1 cellular context compared by ENCODE assay signal in the genomic region with DNA sequence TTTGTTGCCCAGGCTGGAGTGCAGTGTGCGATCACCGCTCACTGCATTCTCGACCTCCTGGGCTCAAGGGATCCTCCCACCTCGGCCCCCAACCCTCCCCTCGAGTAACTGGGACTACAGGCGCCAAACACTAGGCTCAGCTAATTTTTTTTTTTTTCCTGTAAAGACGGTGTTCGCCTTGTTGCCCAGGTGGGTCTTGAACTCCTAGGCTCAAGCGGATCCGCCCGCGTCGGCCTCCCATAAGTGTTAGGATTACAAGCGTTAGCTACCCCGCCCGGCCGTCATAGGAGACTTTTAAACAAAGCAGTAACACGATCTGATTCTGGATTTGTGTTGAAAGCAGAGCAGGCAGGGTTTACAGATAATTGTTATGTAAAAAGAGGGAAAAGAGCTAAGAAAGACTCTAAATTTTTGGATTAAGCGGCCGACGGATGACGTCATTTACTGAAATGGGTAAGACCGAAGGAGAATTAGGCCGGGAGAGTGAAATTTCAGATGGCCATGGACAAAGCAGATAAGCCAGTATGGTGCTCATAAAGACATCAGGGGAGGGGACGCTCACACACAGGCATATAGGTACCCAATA.
A peak's percentile ranks its signal among the peaks of the same experiment; 100 is the strongest.
TF ChIP-seq lines count a peak whose summit lies in the region.

No MANE protein-coding gene starts in this region.

TF ChIP-seq in K562, 482 proteins besides CTCF, POLR2A, EP300 and RAD21 (continued from another document):
- no peak for TF ChIP-seq ARID3A (IDR thresholded peaks at IDR 0.05; ENCODE audit: borderline replicate concordance, low read depth, low read length)
- no peak for TF ChIP-seq HDAC1 (IDR thresholded peaks at IDR 0.05)
- TF ChIP-seq JUND (IDR thresholded peaks at IDR 0.05; ENCODE audit: borderline replicate concordance, low read depth, low read length) = peak; percentile 97
- TF ChIP-seq JUND (tag; IDR thresholded peaks at IDR 0.05; ENCODE audit: borderline replicate concordance, low read depth, low read length) = peak; percentile 98
- no peak for TF ChIP-seq NELFE (IDR thresholded peaks at IDR 0.05; ENCODE audit: insufficient read depth, insufficient read length)
- TF ChIP-seq PRPF4 (IDR thresholded peaks at IDR 0.05; ENCODE audit: insufficient read depth, low read depth, low read length, poor library complexity, severe bottlenecking) = no peak
- no peak for TF ChIP-seq MCM5 (IDR thresholded peaks at IDR 0.05; ENCODE audit: low read depth)
- TF ChIP-seq JUNB (CRISPR knock-in tag; conservative IDR thresholded peaks at IDR 0.05) = peak; percentile 94
- no peak for TF ChIP-seq HBP1 (CRISPR knock-in tag; IDR thresholded peaks at IDR 0.05)
